12 cellular contexts compared by ENCODE assay signal in genomic region chr13:102642475-102642874, GRCh38. TPM values are rescaled to one million over a fixed set of nuclear protein-coding genes. Genes with fewer than 3 reads are reported as not detected.
DNase-seq lines count a peak whose midpoint lies in the region; ATAC-seq and TF ChIP-seq lines count a peak whose summit lies in the region.
"Had no signal": no experiment of that assay in that cellular context is flagged by ENCODE, and none has a peak within 500 bp of the region (broad histone marks: within the 10 kb centered on the region; RNA-seq: fewer than 3 reads in every experiment).

No MANE protein-coding gene starts in this region.

- no peaks in the 10 kb centered on the region for H3K79me2 ChIP-seq in trophoblast cell (ENCODE audit: control insufficient read depth, insufficient read depth, low read length, poor library complexity)

- no peak overlapping the region for H4K91ac ChIP-seq in trophoblast cell (ENCODE audit: low read depth, low read length)

- H3K36me3 Mint-ChIP-seq in stimulated activated memory B cell treated with anti-CD40 and anti-IgM and Interleukin-4, amounts not matched to agents 10 μg/mL and 1 μg/mL and 100 μg/mL, for 72 hours: peaks cover 48% of the 10 kb centered on the region

- DNase-seq in NCI-H1092 (lab: John Stamatoyannopoulos, UW) (peak; percentile 65), NCI-H69 (lab: John Stamatoyannopoulos, UW) (peak; percentile 77), left ventricle myocardium inferior (peak; percentile 64), putamen (ENCODE audit: low spot score) (peak; percentile 37), NCI-H1930 (lab: John Stamatoyannopoulos, UW) (no peak), trophoblast cell (no peak)
- DNase-seq: activated CD8-positive, alpha-beta memory T cell treated with anti-CD3 and anti-CD28 coated beads, Interleukin-2, amount 50 U/mL, for 4 hours; GOT3 had no signal

- no peak overlapping the region for H2BK12ac ChIP-seq in trophoblast cell (ENCODE audit: low read length)

- H3K27me3 Mint-ChIP-seq in stimulated activated memory B cell treated with anti-CD40 and anti-IgM and Interleukin-4, amounts not matched to agents 10 μg/mL and 1 μg/mL and 100 μg/mL, for 72 hours: no peaks in the 10 kb centered on the region

- no peaks in the 10 kb centered on the region for H3K79me1 ChIP-seq in trophoblast cell (ENCODE audit: low read length)

- no peaks in the 10 kb centered on the region for H3K4me1 Mint-ChIP-seq in stimulated activated memory B cell treated with anti-CD40 and anti-IgM and Interleukin-4, amounts not matched to agents 10 μg/mL and 1 μg/mL and 100 μg/mL, for 72 hours

- no peak overlapping the region for H2AFZ ChIP-seq in trophoblast cell (ENCODE audit: insufficient read depth, low read length, poor library complexity)

- no peak overlapping the region for H2AK5ac ChIP-seq in trophoblast cell (ENCODE audit: low read length)

- H3K18ac ChIP-seq in trophoblast cell (ENCODE audit: low read length): no peak overlapping the region

- H3K9me3 ChIP-seq in left ventricle myocardium inferior (replicated peaks): no peaks in the 10 kb centered on the region
- H3K9me3 ChIP-seq in trophoblast cell (ENCODE audit: insufficient read depth, low read depth, low read length): no peaks in the 10 kb centered on the region

- H3K27ac ChIP-seq in left ventricle myocardium inferior (replicated peaks) (peak overlapping the region; percentile 28), trophoblast cell (ENCODE audit: low read depth, low read length) (no peak overlapping the region)
- H3K27ac ChIP-seq: C4-2B had no signal

- no peak overlapping the region for H3K4ac ChIP-seq in trophoblast cell (ENCODE audit: low read depth, low read length)

- H3K4me3 ChIP-seq in left ventricle myocardium inferior (no peak overlapping the region), trophoblast cell (ENCODE audit: low read depth, low read length) (no peak overlapping the region)

- WGBS in trophoblast cell (ENCODE audit: extremely low coverage, insufficient coverage, insufficient read length): no CpG with 5 or more reads among the region's 6 CpGs

- H3K14ac ChIP-seq in trophoblast cell (ENCODE audit: low read length): no peak overlapping the region

- no peak for TF ChIP-seq CTCF in left ventricle myocardium inferior (IDR thresholded peaks at IDR 0.05; ENCODE audit: borderline replicate concordance)

- no peak overlapping the region for H3K4me2 ChIP-seq in trophoblast cell (ENCODE audit: low read length)

- H4K8ac ChIP-seq in trophoblast cell (ENCODE audit: low read depth, low read length): no peak overlapping the region

- H2BK5ac ChIP-seq in trophoblast cell (ENCODE audit: low read depth, low read length, poor library complexity): no peak overlapping the region

- no peak overlapping the region for H4K12ac ChIP-seq in trophoblast cell (ENCODE audit: low read depth, low read length)

- H3K27ac Mint-ChIP-seq in stimulated activated memory B cell treated with anti-CD40 and anti-IgM and Interleukin-4, amounts not matched to agents 10 μg/mL and 1 μg/mL and 100 μg/mL, for 72 hours: no peak overlapping the region

- H3K36me3 ChIP-seq in left ventricle myocardium inferior (peaks cover 99% of the 10 kb centered on the region), trophoblast cell (ENCODE audit: control insufficient read depth in 1 of 2, insufficient read depth in 2 of 2, low read length in 2 of 2) (peaks cover 8 to 28% of the 10 kb centered on the region in 2 experiments)

- H3K4me1 ChIP-seq in left ventricle myocardium inferior (peaks cover 23% of the 10 kb centered on the region), trophoblast cell (ENCODE audit: control insufficient read depth in 1 of 2, insufficient read depth in 2 of 2, low read length in 2 of 2) (no peaks in the 10 kb centered on the region)

- H3K27me3 ChIP-seq in left ventricle myocardium inferior (ENCODE audit: low read depth) (no peaks in the 10 kb centered on the region), trophoblast cell (ENCODE audit: insufficient read depth, low read length) (no peaks in the 10 kb centered on the region)

- intact Hi-C loops in left ventricle myocardium inferior (cut with micrococcal nuclease): no loop called here

- H2BK120ac ChIP-seq in trophoblast cell (ENCODE audit: insufficient read depth, low read length, poor library complexity): no peak overlapping the region

- H3K23ac ChIP-seq in trophoblast cell (ENCODE audit: low read length): no peak overlapping the region

- no peak for ATAC-seq in stimulated activated memory B cell treated with anti-CD40 and anti-IgM and Interleukin-4, amounts not matched to agents 10 μg/mL and 1 μg/mL and 100 μg/mL, for 72 hours
- no peak for ATAC-seq in GM21360 (IDR thresholded peaks at IDR 0.05; ENCODE audit: unreplicated experiment)

- H3K9ac ChIP-seq in trophoblast cell (ENCODE audit: low read length): no peak overlapping the region

- no peak overlapping the region for H3K4me3 Mint-ChIP-seq in stimulated activated memory B cell treated with anti-CD40 and anti-IgM and Interleukin-4, amounts not matched to agents 10 μg/mL and 1 μg/mL and 100 μg/mL, for 72 hours

- no peaks in the 10 kb centered on the region for H3K9me3 Mint-ChIP-seq in stimulated activated memory B cell treated with anti-CD40 and anti-IgM and Interleukin-4, amounts not matched to agents 10 μg/mL and 1 μg/mL and 100 μg/mL, for 72 hours

RNA-seq across cellular contexts. Expression of gene TPP2, which starts 45.7 kb away (rescaled TPM):
- total RNA-seq in left ventricle myocardium inferior: 29.0 TPM
- polyA plus RNA-seq in trophoblast cell (2013): 38.7 and 39.3 TPM in 2 replicates

RNA-seq across cellular contexts. Expression of gene METTL21C, which starts 52.4 kb away (rescaled TPM):
- total RNA-seq in left ventricle myocardium inferior: not detected
- polyA plus RNA-seq in trophoblast cell (2013): 0.04 and 0.23 TPM in 2 replicates
- total RNA-seq: myocyte had no signal

Comparison
In these comparisons a context has a peak if more than half of its experiments do, and no peak if none do; other contexts are left out.
1. DNase-seq: peak in NCI-H1092 (single experiment), NCI-H69 (single experiment), left ventricle myocardium inferior (single experiment) and putamen (single experiment); none in NCI-H1930 (0 of 2) and trophoblast cell (0 of 2).